Comparison of ENCODE assay signal across 8 cellular contexts in the genomic region with DNA sequence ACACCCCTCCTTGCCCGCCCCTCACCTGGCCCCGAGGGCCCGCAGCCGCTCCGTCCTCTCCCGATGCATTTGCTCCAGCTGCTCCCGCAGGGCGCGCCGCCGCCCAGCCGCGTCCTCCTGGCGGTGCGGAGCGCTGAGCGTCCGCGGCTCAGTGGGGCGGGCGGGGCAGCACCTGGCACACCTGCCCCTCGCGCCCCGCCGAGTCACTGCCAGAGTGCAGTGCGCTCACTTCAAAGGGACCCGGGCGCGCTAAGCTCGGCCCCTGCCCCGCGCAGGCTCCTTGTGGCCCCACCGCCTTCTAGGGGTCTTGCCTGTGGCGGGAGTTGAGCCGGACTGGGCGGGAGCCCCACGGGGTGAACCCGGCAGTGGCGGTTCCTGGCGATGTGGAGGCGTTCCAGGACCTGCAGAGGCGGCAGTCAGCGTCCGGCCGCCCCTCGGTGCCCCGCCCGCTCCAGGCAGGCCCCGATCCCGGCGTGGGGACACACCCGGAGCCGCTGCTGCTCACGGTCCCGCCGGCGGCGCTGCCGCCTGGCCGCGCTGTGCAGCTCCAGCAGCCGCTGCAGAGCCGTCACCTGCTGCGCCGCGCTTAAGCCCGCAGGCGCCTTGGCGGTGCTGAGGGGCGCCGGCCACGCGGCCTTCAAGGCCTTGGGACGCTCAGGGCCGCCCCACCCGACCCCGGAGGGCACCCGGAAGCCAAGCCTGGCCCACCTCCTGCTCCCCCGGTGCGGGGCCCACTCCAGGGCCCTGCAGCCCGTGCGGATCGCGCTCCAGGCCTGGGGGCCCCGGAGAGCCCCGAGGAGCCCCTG. TPM values are rescaled to one million over a fixed set of nuclear protein-coding genes. Genes with fewer than 3 reads are reported as not detected.
A peak's percentile ranks its signal among the peaks of the same experiment; 100 is the strongest.
DNase-seq lines count a peak whose midpoint lies in the region; ATAC-seq, FAIRE-seq and TF ChIP-seq lines count a peak whose summit lies in the region.

No MANE protein-coding gene starts in this region.

- ATAC-seq in HG02840 (IDR thresholded peaks at IDR 0.05; ENCODE audit: low FRiP score, unreplicated experiment) (peak; percentile 58), PC-3 (peak; percentile 79)
- ATAC-seq in activated naive CD8-positive, alpha-beta T cell treated with anti-CD3 and anti-CD28 coated beads, Interleukin-2, amount 10 ng/mL, durations not matched to agents 7 days and 5 days (ENCODE audit: low read depth) = peak; percentile 86

- no peaks in the 10 kb centered on the region for H4K20me1 ChIP-seq in PC-3 (ENCODE audit: low read length)

- H3K79me2 ChIP-seq in PC-3 (ENCODE audit: low read length) = peaks cover 9% of the 10 kb centered on the region

- peak overlapping the region; percentile 98 for H3K4me2 ChIP-seq in PC-3 (ENCODE audit: low read length)

- CTCF ChIA-PET in PC-3 (lab: Charles Lee) = no interaction called here

- peaks cover 18% of the 10 kb centered on the region for H3K4me1 ChIP-seq in PC-3 (ENCODE audit: insufficient read depth, low read length)
- peaks cover 0 to 21% of the 10 kb centered on the region in 2 donors for H3K4me1 ChIP-seq in right atrium auricular region
- H3K4me1 ChIP-seq in rectal smooth muscle tissue (ENCODE audit: control insufficient read depth, insufficient read depth, low read length) = peaks cover 5% of the 10 kb centered on the region

- peak overlapping the region; percentile 4; the same call in 1 of the 2 replicates for H3K9ac ChIP-seq in PC-3 (ENCODE audit: low read length)
- H3K9ac ChIP-seq in rectal smooth muscle tissue (ENCODE audit: low read length) = no peak overlapping the region

- TF ChIP-seq CTCF in PC-3 (conservative IDR thresholded peaks at IDR 0.05; ENCODE audit: low read depth, low read length) = no peak
- TF ChIP-seq CTCF in right atrium auricular region (IDR thresholded peaks at IDR 0.05) = peak in 1 of 2 donors; percentile 25

- H3K4me1 Mint-ChIP-seq in activated naive CD8-positive, alpha-beta T cell treated with anti-CD3 and anti-CD28 coated beads, Interleukin-2, amount 10 ng/mL, durations not matched to agents 7 days and 5 days = peaks cover 9% of the 10 kb centered on the region

- no TSS peak for BruUV-seq in PC-3 (replicated peaks; lab: Mats Ljungman, UMichigan)

- peaks cover 15% of the 10 kb centered on the region for H3K27me3 Mint-ChIP-seq in activated naive CD8-positive, alpha-beta T cell treated with anti-CD3 and anti-CD28 coated beads, Interleukin-2, amount 10 ng/mL, durations not matched to agents 7 days and 5 days

- peaks cover 3% of the 10 kb centered on the region for H3K36me3 Mint-ChIP-seq in activated naive CD8-positive, alpha-beta T cell treated with anti-CD3 and anti-CD28 coated beads, Interleukin-2, amount 10 ng/mL, durations not matched to agents 7 days and 5 days

- H3K9me3 ChIP-seq in PC-3 (ENCODE audit: low read length) = no peaks in the 10 kb centered on the region
- H3K9me3 ChIP-seq in right atrium auricular region = no peaks in the 10 kb centered on the region

- H3K4me3 Mint-ChIP-seq in activated naive CD8-positive, alpha-beta T cell treated with anti-CD3 and anti-CD28 coated beads, Interleukin-2, amount 10 ng/mL, durations not matched to agents 7 days and 5 days = peak overlapping the region; percentile 51

- no peaks in the 10 kb centered on the region for H3K27me3 ChIP-seq in PC-3 (ENCODE audit: low read length)
- H3K27me3 ChIP-seq in right atrium auricular region = no peaks in the 10 kb centered on the region
- no peaks in the 10 kb centered on the region for H3K27me3 ChIP-seq in rectal smooth muscle tissue (ENCODE audit: control insufficient read depth, insufficient read depth, low read length)

- no peaks in the 10 kb centered on the region for H3F3A ChIP-seq in PC-3 (ENCODE audit: low read length, unreplicated experiment)

- H3K27ac ChIP-seq in PC-3 (ENCODE audit: low read length) (no peak overlapping the region), right atrium auricular region (no peak overlapping the region), rectal smooth muscle tissue (ENCODE audit: low read depth, low read length) (no peak overlapping the region)

- intact Hi-C loops in PC-3 (cut with micrococcal nuclease) = no loop called here

- H3K36me3 ChIP-seq in PC-3 (ENCODE audit: low read depth, low read length) = peaks cover 5% of the 10 kb centered on the region; the same call in 1 of the 2 replicates
- peaks cover 9% of the 10 kb centered on the region for H3K36me3 ChIP-seq in right atrium auricular region
- H3K36me3 ChIP-seq in rectal smooth muscle tissue (ENCODE audit: control insufficient read depth, insufficient read depth, low read length) = peaks cover 6% of the 10 kb centered on the region

- H3K9me3 Mint-ChIP-seq in activated naive CD8-positive, alpha-beta T cell treated with anti-CD3 and anti-CD28 coated beads, Interleukin-2, amount 10 ng/mL, durations not matched to agents 7 days and 5 days = no peaks in the 10 kb centered on the region

- POLR2A ChIA-PET in PC-3 (lab: Charles Lee; ENCODE audit: unreplicated experiment) = no interaction called here
- POLR2A ChIA-PET in activated naive CD8-positive, alpha-beta T cell treated with anti-CD3 and anti-CD28 coated beads, Interleukin-2, amount 10 ng/mL, durations not matched to agents 7 days and 5 days (lab: Charles Lee) = interaction anchor here (0.5 to 1.2 kb wide), 2 partner anchors 8 to 9 kb away, joined by 3 to 5 read pairs; no protein-coding TSS in a partner anchor

- no peaks in the 10 kb centered on the region for H3K9me2 ChIP-seq in PC-3 (replicated peaks; ENCODE audit: low read length)

- H3K4me3 ChIP-seq in PC-3 (ENCODE audit: low read length) (peak overlapping the region; percentile 78), right atrium auricular region (peak overlapping the region; percentile 49 to 61), rectal smooth muscle tissue (ENCODE audit: low read length) (peak overlapping the region; percentile 71)

- H3K27ac Mint-ChIP-seq in activated naive CD8-positive, alpha-beta T cell treated with anti-CD3 and anti-CD28 coated beads, Interleukin-2, amount 10 ng/mL, durations not matched to agents 7 days and 5 days = no peak overlapping the region

- H2AFZ ChIP-seq in PC-3 (ENCODE audit: low read length) = peak overlapping the region; percentile 88

- no peak for FAIRE-seq in RCC 7860 (lab: Jason Lieb, UNC)

- DNase-seq in NCI-H1417 (lab: John Stamatoyannopoulos, UW) (peak; percentile 59 to 92 (median 86)), NCI-H1417 treated with DMSO at 0.1 percent for 48 hours (lab: John Stamatoyannopoulos, UW) (no peak), PC-3 (peak; percentile 56), right atrium auricular region (ENCODE audit: low spot score) (no peak), RCC 7860 (ENCODE audit: low spot score) (no peak)
- peak; percentile 78 for DNase-seq in activated naive CD8-positive, alpha-beta T cell treated with anti-CD3 and anti-CD28 coated beads, Interleukin-2, amount 10 ng/mL, durations not matched to agents 7 days and 5 days

RNA-seq across cellular contexts. Expression of gene ATP6V1F, which starts 6.7 kb away (rescaled TPM):
- total RNA-seq in PC-3 (2014; rRNA removed) = 129 and 131 TPM in 2 replicates
- 100 to 1,000 TPM; 134 TPM for total RNA-seq in activated naive CD8-positive, alpha-beta T cell treated with anti-CD3 and anti-CD28 coated beads, Interleukin-2, amount 10 ng/mL, durations not matched to agents 7 days and 5 days
- 100 to 1,000 TPM; 121 TPM for total RNA-seq in right atrium auricular region

RNA-seq across cellular contexts. Expression of gene FLNC, which starts 39.1 kb away (rescaled TPM):
- 88.7 and 121 TPM in 2 replicates for total RNA-seq in PC-3 (2014; rRNA removed)
- not detected for total RNA-seq in activated naive CD8-positive, alpha-beta T cell treated with anti-CD3 and anti-CD28 coated beads, Interleukin-2, amount 10 ng/mL, durations not matched to agents 7 days and 5 days
- 100 to 1,000 TPM; 215 to 646 TPM for total RNA-seq in right atrium auricular region

RNA-seq across cellular contexts. Expression of gene KCP, which starts 41.2 kb away (rescaled TPM):
- total RNA-seq in PC-3 (2014; rRNA removed) (3.2 and 3.4 TPM in 2 replicates), right atrium auricular region (not detected)
- total RNA-seq in activated naive CD8-positive, alpha-beta T cell treated with anti-CD3 and anti-CD28 coated beads, Interleukin-2, amount 10 ng/mL, durations not matched to agents 7 days and 5 days = under 1 TPM; 0.57 to 0.69 TPM

Comparison
In these comparisons a context has a peak if more than half of its experiments do, and no peak if none do; other contexts are left out.
1. DNase-seq: peak in NCI-H1417 (3 of 3), PC-3 (single experiment) and activated naive CD8-positive, alpha-beta T cell treated with anti-CD3 and anti-CD28 coated beads, Interleukin-2, amount 10 ng/mL, durations not matched to agents 7 days and 5 days (single experiment); none in NCI-H1417 treated with DMSO at 0.1 percent for 48 hours (single experiment), right atrium auricular region (single experiment) and RCC 7860 (single experiment).
2. RNA of gene FLNC, which starts 39.1 kb away (total RNA-seq): 215 to 646 TPM in right atrium auricular region and 88.7 to 121 TPM in PC-3; not detected in activated naive CD8-positive, alpha-beta T cell treated with anti-CD3 and anti-CD28 coated beads, Interleukin-2, amount 10 ng/mL, durations not matched to agents 7 days and 5 days; every median in the first group is over 10 times any median in the second.
3. Peak in every context shown above with its lines, with median percentiles within 50 percentile points of each other: ATAC-seq and H3K4me3 ChIP-seq.